In the genomic region with DNA sequence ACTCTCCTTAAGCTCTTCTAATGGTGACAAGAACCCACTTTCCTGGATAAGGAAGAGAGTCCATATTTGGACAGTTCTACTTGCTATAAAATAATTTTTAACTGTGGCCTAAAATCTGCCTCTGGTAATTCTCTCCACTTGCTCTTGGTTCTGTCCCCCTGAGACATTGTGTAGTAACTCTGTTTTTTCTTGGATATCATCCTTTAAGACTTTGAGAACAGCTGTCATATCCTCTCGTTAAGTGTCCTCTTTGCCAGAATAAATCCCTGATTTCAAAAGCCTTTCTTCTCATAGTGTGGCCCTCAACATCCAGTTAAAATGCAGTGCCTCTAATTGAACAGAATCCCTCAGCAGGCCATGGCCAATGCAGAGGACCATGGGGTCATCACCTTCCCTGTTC, we compare ENCODE assay signal across 20 cellular contexts.
"Had no signal": no experiment of that assay in that cellular context is flagged by ENCODE, and none has a peak within 500 bp of the region (broad histone marks: within the 10 kb centered on the region; RNA-seq: fewer than 3 reads in every experiment).

No MANE protein-coding gene starts in this region.

- H3K27me3 ChIP-seq: colonic mucosa, transverse colon had no signal

- H3K27ac ChIP-seq: colonic mucosa, transverse colon, WERI-Rb-1 had no signal

- H3K4me1 Mint-ChIP-seq: activated naive CD8-positive, alpha-beta T cell treated with anti-CD3 and anti-CD28 coated beads for 36 hours; endodermal cell; natural killer cell; T-cell had no signal

- H3K27ac Mint-ChIP-seq: activated CD8-positive, alpha-beta T cell treated with anti-CD3 and anti-CD28 coated beads, Interleukin-2, amount 10 ng/mL, durations not matched to agents 7 days and 5 days; activated naive CD8-positive, alpha-beta T cell treated with anti-CD3 and anti-CD28 coated beads for 36 hours; endodermal cell; natural killer cell; T-cell; T-helper 2 cell treated with Interferon-gamma antibody and Interleukin-4, amounts not matched to agents 5 μg/mL and 100 μg/mL, for 36 hours had no signal

- H3K4me3 ChIP-seq: colonic mucosa, transverse colon had no signal

- ATAC-seq: activated CD8-positive, alpha-beta T cell treated with anti-CD3 and anti-CD28 coated beads, Interleukin-2, amount 10 ng/mL, durations not matched to agents 7 days and 5 days; left lobe of liver; natural killer cell; stimulated activated naive CD8-positive, alpha-beta T cell treated with anti-CD3 and anti-CD28 coated beads, Interleukin-15, Interleukin-2, amounts not matched to agents 100 U/mL and 50 U/mL, for 24 hours; T-cell had no signal

- H3K9me3 ChIP-seq: colonic mucosa, transverse colon had no signal

- DNase-seq: activated CD4-positive, alpha-beta T cell treated with anti-CD3 and anti-CD28 coated beads for 1 hour; activated CD4-positive, alpha-beta T cell treated with anti-CD3 and anti-CD28 coated beads, Interleukin-2, amount 50 U/mL, for 1 hour; activated CD8-positive, alpha-beta T cell treated with anti-CD3 and anti-CD28 coated beads, Interleukin-2, amount 10 ng/mL, durations not matched to agents 7 days and 5 days; activated gamma-delta T cell treated with Interleukin-2 at 50 U/mL for 16 hours; activated naive CD8-positive, alpha-beta T cell treated with anti-CD3 and anti-CD28 coated beads for 36 hours; activated T-cell treated with anti-CD3 and anti-CD28 coated beads, Interleukin-2, amount 50 U/mL, for 1 hour; colonic mucosa; endodermal cell; foreskin fibroblast; kidney; natural killer cell; retina; stimulated activated CD4-positive, alpha-beta T cell treated with anti-CD3 and anti-CD28 coated beads, Interleukin-12 subunit alpha, Interleukin-12 subunit beta, amount 100 ng/mL, for 4 hours; stimulated activated CD4-positive, alpha-beta T cell treated with anti-CD3 and anti-CD28 coated beads, Interleukin-4, amount 100 ng/mL, for 4 hours; stimulated activated naive CD8-positive, alpha-beta T cell treated with anti-CD3 and anti-CD28 coated beads, Interleukin-15, Interleukin-2, amounts not matched to agents 100 U/mL and 50 U/mL, for 24 hours; T-cell; transverse colon; WERI-Rb-1 had no signal

- H3K36me3 Mint-ChIP-seq: activated naive CD8-positive, alpha-beta T cell treated with anti-CD3 and anti-CD28 coated beads for 36 hours; natural killer cell; T-cell had no signal

- H3K9me3 Mint-ChIP-seq: activated naive CD8-positive, alpha-beta T cell treated with anti-CD3 and anti-CD28 coated beads for 36 hours; endodermal cell; natural killer cell; T-cell; T-helper 2 cell treated with Interferon-gamma antibody and Interleukin-4, amounts not matched to agents 5 μg/mL and 100 μg/mL, for 36 hours had no signal

- H3K4me3 Mint-ChIP-seq: activated CD8-positive, alpha-beta T cell treated with anti-CD3 and anti-CD28 coated beads, Interleukin-2, amount 10 ng/mL, durations not matched to agents 7 days and 5 days; activated naive CD8-positive, alpha-beta T cell treated with anti-CD3 and anti-CD28 coated beads for 36 hours; endodermal cell; natural killer cell; T-cell; T-helper 2 cell treated with Interferon-gamma antibody and Interleukin-4, amounts not matched to agents 5 μg/mL and 100 μg/mL, for 36 hours had no signal

- H3K36me3 ChIP-seq: colonic mucosa, transverse colon, WERI-Rb-1 had no signal

- H3K4me1 ChIP-seq: colonic mucosa, transverse colon had no signal
